Comparison of ENCODE assay signal across 14 cellular contexts in genomic region chrX:107849747-107850478, GRCh38. TPM values are rescaled to one million over a fixed set of nuclear protein-coding genes. Genes with fewer than 3 reads are reported as not detected.
DNase-seq lines count a peak whose midpoint lies in the region; ATAC-seq, FAIRE-seq and TF ChIP-seq lines count a peak whose summit lies in the region.
"Had no signal": no experiment of that assay in that cellular context is flagged by ENCODE, and none has a peak within 500 bp of the region (broad histone marks: within the 10 kb centered on the region; RNA-seq: fewer than 3 reads in every experiment).

No MANE protein-coding gene starts in this region.

- H3K9me3 ChIP-seq in left lung, result no peaks in the 10 kb centered on the region
- H3K9me3 ChIP-seq: pancreas had no signal

- TF ChIP-seq POLR2A in GM12892 (IDR thresholded peaks at IDR 0.05; ENCODE audit: low read depth, low read length) (no peak), GM18505 (IDR thresholded peaks at IDR 0.05; ENCODE audit: borderline replicate concordance, extremely low read depth, insufficient read depth, insufficient read length) (no peak)

- intact Hi-C loops in natural killer cell (cut with micrococcal nuclease), result no loop called here
- intact Hi-C loops in left lung (cut with DNase I), result no loop called here

- no peaks in the 10 kb centered on the region for H3K4me1 Mint-ChIP-seq in natural killer cell

- DNase-seq in GM03348 (ENCODE audit: low spot score), result peak; percentile 4
- DNase-seq in SK-MEL-5 (ENCODE audit: low read depth, low spot score), result peak; percentile 4
- peak; percentile 12 for DNase-seq in fibroblast of villous mesenchyme (ENCODE audit: low read depth)
- DNase-seq in GM12892 (ENCODE audit: insufficient read length), result no peak
- no peak for DNase-seq in natural killer cell
- no peak for DNase-seq in left lung
- DNase-seq: left cardiac atrium; NCI-H1092; pancreas; stimulated activated naive CD4-positive, alpha-beta T cell treated with Interleukin-2 at 50 U/mL for 16 hours had no signal

- H3K9me3 Mint-ChIP-seq in natural killer cell, result no peaks in the 10 kb centered on the region

- H3K4me1 ChIP-seq in left lung, result no peaks in the 10 kb centered on the region
- H3K4me1 ChIP-seq: pancreas had no signal

- TF ChIP-seq CTCF in C4-2B (conservative IDR thresholded peaks at IDR 0.05) (peak; percentile 27), fibroblast of villous mesenchyme (IDR thresholded peaks at IDR 0.05; ENCODE audit: insufficient read depth, low read depth, low read length) (no peak), natural killer cell (IDR thresholded peaks at IDR 0.05) (no peak), left lung (IDR thresholded peaks at IDR 0.05) (no peak)

- H3K27me3 ChIP-seq in left lung, result no peaks in the 10 kb centered on the region

- in situ Hi-C loops in SK-MEL-5 (cut with HindIII; ENCODE audit: low pct_unique_long_range_greater_than_20kb, low sequenced_read_pairs), result no loop called here

- ATAC-seq in natural killer cell (no peak), GM18505 (IDR thresholded peaks at IDR 0.05; ENCODE audit: unreplicated experiment) (no peak), left lung (no peak)
- ATAC-seq: left cardiac atrium had no signal

- H3K4me3 ChIP-seq in fibroblast of villous mesenchyme (ENCODE audit: low read depth, low read length) (no peak overlapping the region), left lung (no peak overlapping the region)
- H3K4me3 ChIP-seq: pancreas had no signal

- H3K27ac Mint-ChIP-seq in natural killer cell, result no peak overlapping the region
- H3K27ac Mint-ChIP-seq: brain had no signal

- H3K36me3 ChIP-seq in left lung, result no peaks in the 10 kb centered on the region
- H3K36me3 ChIP-seq: pancreas had no signal

- H3K4me3 Mint-ChIP-seq in natural killer cell, result no peak overlapping the region
- H3K4me3 Mint-ChIP-seq: brain had no signal

- H3K36me3 Mint-ChIP-seq in natural killer cell, result no peaks in the 10 kb centered on the region
- H3K36me3 Mint-ChIP-seq: brain had no signal

- FAIRE-seq in GM12892 (lab: Jason Lieb, UNC), result no peak
- FAIRE-seq: GM18507, pancreas had no signal

- H3K27me3 Mint-ChIP-seq in natural killer cell (ENCODE audit: low read depth in 2 of 2), result peaks cover 13 to 27% of the 10 kb centered on the region in 2 donors

- peak overlapping the region; percentile 26; the same call in 1 of the 2 replicates for H3K27ac ChIP-seq in C4-2B
- H3K27ac ChIP-seq in left lung, result no peak overlapping the region
- H3K27ac ChIP-seq: pancreas had no signal

RNA-seq across cellular contexts. Expression of gene MID2, which starts 24.2 kb away (rescaled TPM):
- total RNA-seq in SK-MEL-5 (2014; rRNA removed; shearing (Covaris generic)), result not detected in 2 replicates
- polyA plus RNA-seq in SK-MEL-5 (2015; cell fraction: cytosol; rRNA removed), result not detected in 2 replicates
- not detected in 2 replicates for polyA plus RNA-seq in SK-MEL-5 (2015; cell fraction: nucleus; rRNA removed)
- total RNA-seq in fibroblast of villous mesenchyme (21.6 and 33.2 TPM in 2 replicates), natural killer cell (1 to 10 TPM; 1.4 to 6.0 (median 2.3) TPM), left lung (10 to 100 TPM; 17.4 to 18.5 TPM)
- polyA plus RNA-seq in GM12892 (2012; ENCODE audit: missing spikeins), result not detected

Comparison
In these comparisons a context has a peak if more than half of its experiments do, and no peak if none do; other contexts are left out.
1. DNase-seq: peak in GM03348 (single experiment), SK-MEL-5 (single experiment) and fibroblast of villous mesenchyme (single experiment); none in GM12892 (single experiment), natural killer cell (single experiment) and left lung (0 of 2).